31 cellular contexts compared by ENCODE assay signal in genomic region chr20:13840093-13840465, GRCh38.
"Had no signal": no experiment of that assay in that cellular context is flagged by ENCODE, and none has a peak within 500 bp of the region (broad histone marks: within the 10 kb centered on the region; RNA-seq: fewer than 3 reads in every experiment).

No MANE protein-coding gene starts in this region.

- H3K9me3 ChIP-seq: ascending aorta, breast epithelium, esophagus muscularis mucosa, gastroesophageal sphincter had no signal

- H3K27me3 Mint-ChIP-seq: activated CD4-positive, alpha-beta T cell treated with anti-CD3 and anti-CD28 coated beads, Interleukin-2, amount 10 ng/mL, durations not matched to agents 24 days and 14 days had no signal

- H3K4me1 ChIP-seq: ascending aorta, breast epithelium, gastroesophageal sphincter had no signal

- H3K27ac Mint-ChIP-seq: activated CD4-positive, alpha-beta memory T cell treated with anti-CD3 and anti-CD28 coated beads for 36 hours; activated CD4-positive, alpha-beta T cell treated with anti-CD3 and anti-CD28 coated beads for 36 hours; activated CD4-positive, alpha-beta T cell treated with anti-CD3 and anti-CD28 coated beads, Interleukin-2, amount 10 ng/mL, durations not matched to agents 24 days and 14 days; activated CD8-positive, alpha-beta memory T cell treated with anti-CD3 and anti-CD28 coated beads, Interleukin-2, amount 10 ng/mL, durations not matched to agents 7 days and 5 days; activated CD8-positive, alpha-beta T cell treated with anti-CD3 and anti-CD28 coated beads, Interleukin-2, amount 10 ng/mL, durations not matched to agents 7 days and 5 days; activated naive CD4-positive, alpha-beta T cell treated with anti-CD3 and anti-CD28 coated beads, Interleukin-2, amount 10 ng/mL, durations not matched to agents 7 days and 5 days; activated naive CD4-positive, alpha-beta T cell treated with anti-CD3 and anti-CD28 coated beads, Interleukin-2, amount 50 U/mL, for 72 hours; activated naive CD8-positive, alpha-beta T cell treated with anti-CD3 and anti-CD28 coated beads, Interleukin-2, amount 10 ng/mL, durations not matched to agents 7 days and 5 days; activated T-cell treated with anti-CD3 and anti-CD28 coated beads, Interleukin-2, amount 50 U/mL, for 72 hours; brain; effector memory CD8-positive, alpha-beta T cell; T-helper 17 cell; T-helper 2 cell treated with Interferon-gamma antibody and Interleukin-4, amounts not matched to agents 5 μg/mL and 100 μg/mL, for 36 hours had no signal

- H3K36me3 Mint-ChIP-seq: activated CD4-positive, alpha-beta memory T cell treated with anti-CD3 and anti-CD28 coated beads for 36 hours; activated CD8-positive, alpha-beta memory T cell treated with anti-CD3 and anti-CD28 coated beads, Interleukin-2, amount 10 ng/mL, durations not matched to agents 7 days and 5 days; activated naive CD4-positive, alpha-beta T cell treated with anti-CD3 and anti-CD28 coated beads, Interleukin-2, amount 10 ng/mL, durations not matched to agents 7 days and 5 days; activated naive CD4-positive, alpha-beta T cell treated with anti-CD3 and anti-CD28 coated beads, Interleukin-2, amount 50 U/mL, for 72 hours; activated naive CD8-positive, alpha-beta T cell treated with anti-CD3 and anti-CD28 coated beads, Interleukin-2, amount 10 ng/mL, durations not matched to agents 7 days and 5 days; brain had no signal

- H3K4me3 Mint-ChIP-seq: activated CD4-positive, alpha-beta memory T cell treated with anti-CD3 and anti-CD28 coated beads for 36 hours; activated CD4-positive, alpha-beta T cell treated with anti-CD3 and anti-CD28 coated beads for 36 hours; activated CD4-positive, alpha-beta T cell treated with anti-CD3 and anti-CD28 coated beads, Interleukin-2, amount 10 ng/mL, durations not matched to agents 24 days and 14 days; activated CD8-positive, alpha-beta memory T cell treated with anti-CD3 and anti-CD28 coated beads, Interleukin-2, amount 10 ng/mL, durations not matched to agents 7 days and 5 days; activated CD8-positive, alpha-beta T cell treated with anti-CD3 and anti-CD28 coated beads, Interleukin-2, amount 10 ng/mL, durations not matched to agents 7 days and 5 days; activated naive CD4-positive, alpha-beta T cell treated with anti-CD3 and anti-CD28 coated beads, Interleukin-2, amount 10 ng/mL, durations not matched to agents 7 days and 5 days; activated naive CD8-positive, alpha-beta T cell treated with anti-CD3 and anti-CD28 coated beads, Interleukin-2, amount 10 ng/mL, durations not matched to agents 7 days and 5 days; activated T-cell treated with anti-CD3 and anti-CD28 coated beads, Interleukin-2, amount 50 U/mL, for 72 hours; brain; central memory CD8-positive, alpha-beta T cell; effector memory CD8-positive, alpha-beta T cell; T-helper 17 cell; T-helper 2 cell treated with Interferon-gamma antibody and Interleukin-4, amounts not matched to agents 5 μg/mL and 100 μg/mL, for 36 hours had no signal

- H3K36me3 ChIP-seq: ascending aorta, breast epithelium, cardiac muscle cell, esophagus muscularis mucosa, gastroesophageal sphincter had no signal

- H3K27ac ChIP-seq: ascending aorta, breast epithelium, cardiac muscle cell, esophagus muscularis mucosa, gastroesophageal sphincter had no signal

- H3K9me3 Mint-ChIP-seq: activated CD4-positive, alpha-beta memory T cell treated with anti-CD3 and anti-CD28 coated beads for 36 hours; activated CD4-positive, alpha-beta T cell treated with anti-CD3 and anti-CD28 coated beads, Interleukin-2, amount 10 ng/mL, durations not matched to agents 24 days and 14 days; activated naive CD4-positive, alpha-beta T cell treated with anti-CD3 and anti-CD28 coated beads, Interleukin-2, amount 10 ng/mL, durations not matched to agents 7 days and 5 days; activated naive CD4-positive, alpha-beta T cell treated with anti-CD3 and anti-CD28 coated beads, Interleukin-2, amount 50 U/mL, for 72 hours; activated naive CD8-positive, alpha-beta T cell treated with anti-CD3 and anti-CD28 coated beads, Interleukin-2, amount 10 ng/mL, durations not matched to agents 7 days and 5 days; activated T-cell treated with anti-CD3 and anti-CD28 coated beads, Interleukin-2, amount 50 U/mL, for 72 hours; brain; central memory CD8-positive, alpha-beta T cell; effector memory CD8-positive, alpha-beta T cell; T-helper 2 cell treated with Interferon-gamma antibody and Interleukin-4, amounts not matched to agents 5 μg/mL and 100 μg/mL, for 36 hours had no signal

- H3K4me1 Mint-ChIP-seq: activated CD4-positive, alpha-beta T cell treated with anti-CD3 and anti-CD28 coated beads for 36 hours; activated CD4-positive, alpha-beta T cell treated with anti-CD3 and anti-CD28 coated beads, Interleukin-2, amount 10 ng/mL, durations not matched to agents 24 days and 14 days; activated CD8-positive, alpha-beta memory T cell treated with anti-CD3 and anti-CD28 coated beads, Interleukin-2, amount 10 ng/mL, durations not matched to agents 7 days and 5 days; activated naive CD4-positive, alpha-beta T cell treated with anti-CD3 and anti-CD28 coated beads, Interleukin-2, amount 10 ng/mL, durations not matched to agents 7 days and 5 days; activated naive CD8-positive, alpha-beta T cell treated with anti-CD3 and anti-CD28 coated beads, Interleukin-2, amount 10 ng/mL, durations not matched to agents 7 days and 5 days; brain; central memory CD8-positive, alpha-beta T cell; T-helper 17 cell had no signal

- FAIRE-seq: colon had no signal

- DNase-seq: activated CD4-positive, alpha-beta memory T cell treated with anti-CD3 and anti-CD28 coated beads for 36 hours; activated CD4-positive, alpha-beta T cell treated with anti-CD3 and anti-CD28 coated beads for 36 hours; activated CD4-positive, alpha-beta T cell treated with anti-CD3 and anti-CD28 coated beads, Interleukin-2, amount 10 ng/mL, durations not matched to agents 24 days and 14 days; activated CD4-positive, CD25-positive, alpha-beta regulatory T cell; activated CD4-positive, CD25-positive, alpha-beta regulatory T cell treated with anti-CD3 and anti-CD28 coated beads, Interleukin-2, amount 50 U/mL, for 72 hours; activated CD8-positive, alpha-beta memory T cell treated with anti-CD3 and anti-CD28 coated beads, Interleukin-2, amount 10 ng/mL, durations not matched to agents 7 days and 5 days; activated CD8-positive, alpha-beta memory T cell treated with anti-CD3 and anti-CD28 coated beads, Interleukin-2, amount 50 U/mL, for 4 hours; activated CD8-positive, alpha-beta T cell treated with anti-CD3 and anti-CD28 coated beads, Interleukin-2, amount 10 ng/mL, durations not matched to agents 7 days and 5 days; activated gamma-delta T cell; activated naive CD4-positive, alpha-beta T cell; activated naive CD4-positive, alpha-beta T cell treated with anti-CD3 and anti-CD28 coated beads, Interleukin-2, amount 10 ng/mL, durations not matched to agents 7 days and 5 days; activated naive CD8-positive, alpha-beta T cell treated with anti-CD3 and anti-CD28 coated beads, Interleukin-2, amount 10 ng/mL, durations not matched to agents 7 days and 5 days; activated T-cell treated with anti-CD3 and anti-CD28 coated beads, Interleukin-2, amount 50 U/mL, for 1 hour; activated T-cell treated with anti-CD3 and anti-CD28 coated beads, Interleukin-2, amount 50 U/mL, for 72 hours; cortex of kidney; dermis blood vessel endothelial cell; effector CD4-positive, alpha-beta T cell; effector memory CD8-positive, alpha-beta T cell; erythroblast; T-helper 1 cell; T-helper 17 cell had no signal

- H3K27me3 ChIP-seq: ascending aorta, breast epithelium, esophagus muscularis mucosa had no signal

- H3K4me3 ChIP-seq: ascending aorta, breast epithelium, cardiac muscle cell, esophagus muscularis mucosa, gastroesophageal sphincter had no signal
